8 cellular contexts compared by ENCODE assay signal in the genomic region with DNA sequence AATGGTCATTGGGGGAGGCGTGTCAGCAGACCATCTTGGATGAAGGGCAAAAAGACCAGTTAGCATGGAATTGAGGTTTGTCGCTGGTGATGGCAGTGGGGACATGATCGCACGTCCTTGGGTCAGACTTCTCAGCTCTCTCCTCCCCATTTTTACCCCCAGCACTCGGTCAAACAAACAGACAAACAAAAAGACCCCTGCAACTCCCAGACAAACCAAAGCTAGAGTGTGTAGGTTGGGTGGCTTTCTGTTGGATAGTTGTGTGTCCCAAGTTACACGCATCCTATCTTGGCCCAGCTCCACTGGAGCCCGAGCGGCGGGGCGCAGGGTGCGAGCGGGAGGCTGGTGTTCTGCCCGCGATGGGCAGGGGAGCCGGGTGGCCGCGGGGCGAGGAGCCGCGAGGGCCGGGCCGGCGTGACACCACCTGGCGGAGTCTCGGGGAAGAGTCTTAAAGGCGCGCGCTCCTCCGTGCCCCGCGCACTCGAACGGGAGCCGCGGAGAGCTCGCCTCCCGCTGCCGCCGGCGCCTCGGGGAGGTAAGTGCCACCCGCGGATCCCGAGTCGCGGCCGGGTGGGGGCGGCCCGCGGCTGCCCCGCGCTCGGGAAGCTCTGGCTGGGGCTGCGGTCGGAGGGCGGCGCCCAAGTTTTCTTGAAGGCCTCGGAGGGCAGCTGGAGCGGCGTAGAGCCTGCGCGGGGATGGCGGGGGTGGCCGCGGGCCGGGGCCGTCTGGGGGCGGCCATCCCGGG. TPM values are rescaled to one million over a fixed set of nuclear protein-coding genes. Genes with fewer than 3 reads are reported as not detected.
A peak's percentile ranks its signal among the peaks of the same experiment; 100 is the strongest.
DNase-seq lines count a peak whose midpoint lies in the region; ATAC-seq and TF ChIP-seq lines count a peak whose summit lies in the region.

No MANE protein-coding gene starts in this region.

- H3K4me1 ChIP-seq in psoas muscle = no peaks in the 10 kb centered on the region

- 4 to 6% (median 4%) methylated on average over 46 to 69 of the region's 69 CpGs for WGBS in psoas muscle, 3 donors

- ATAC-seq in GM19351 (IDR thresholded peaks at IDR 0.05; ENCODE audit: unreplicated experiment) (peak; percentile 48), psoas muscle (peak in 2 of 4 donors; percentile 28 to 40), GM21723 (IDR thresholded peaks at IDR 0.05; ENCODE audit: unreplicated experiment) (no peak), GM18520 (IDR thresholded peaks at IDR 0.05; ENCODE audit: unreplicated experiment) (no peak)

- H3K27me3 ChIP-seq in psoas muscle (ENCODE audit: insufficient read depth in 3 of 3, low read length in 2 of 3) = peaks cover 0 to 71% (median 21%) of the 10 kb centered on the region in 3 donors

- H3K4me3 ChIP-seq in psoas muscle = peak overlapping the region; percentile 56

- intact Hi-C loops in head of caudate nucleus (cut with DNase I) (no loop called here), psoas muscle (cut with DNase I) (loop anchor here in 1 of 2 donors (10.0 kb wide), 1 partner anchor 272 kb away; no protein-coding TSS in a partner anchor)

- H3K36me3 ChIP-seq in psoas muscle (ENCODE audit: insufficient read depth in 1 of 2, low read depth in 1 of 2) = no peaks in the 10 kb centered on the region

- no peaks in the 10 kb centered on the region for H3K9me3 ChIP-seq in psoas muscle

- DNase-seq in activated CD4-positive, alpha-beta T cell treated with anti-CD3 and anti-CD28 coated beads for 48 hours = peak; percentile 54
- DNase-seq in head of caudate nucleus = peak in 25 of 42 donors; percentile 6 to 59 (median 31)
- peak in 1 of 2 donors; percentile 27 for DNase-seq in psoas muscle
- no peak for DNase-seq in inferior parietal cortex (ENCODE audit: extremely low spot score)
- no peak for DNase-seq in epidermal melanocyte (ENCODE audit: insufficient read length, low spot score)

- TF ChIP-seq CTCF in psoas muscle (IDR thresholded peaks at IDR 0.05) = no peak

- H3K27ac ChIP-seq in psoas muscle = no peak overlapping the region

RNA-seq across cellular contexts. Expression of a gene that starts 18.5 kb away (rescaled TPM):
- 1 to 10 TPM in 3 of 4 donors, under 1 TPM in 1; 0.67 to 2.1 (median 1.2) TPM for total RNA-seq in psoas muscle
- polyA plus RNA-seq in psoas muscle = under 1 TPM; 0.38 to 0.85 (median 0.60) TPM

RNA-seq across cellular contexts. Expression of a gene that starts 37.3 kb away (rescaled TPM):
- 1 to 10 TPM; 1.1 to 2.9 (median 1.9) TPM for total RNA-seq in psoas muscle
- polyA plus RNA-seq in psoas muscle = under 1 TPM; 0.20 to 0.51 (median 0.47) TPM

Comparison
In these comparisons a context has a peak if more than half of its experiments do, and no peak if none do; other contexts are left out.
1. DNase-seq: peak in activated CD4-positive, alpha-beta T cell treated with anti-CD3 and anti-CD28 coated beads for 48 hours (single experiment) and head of caudate nucleus (25 of 42); none in inferior parietal cortex (single experiment) and epidermal melanocyte (single experiment).